In genomic region chr15:72685301-72685924, GRCh38 we compare ENCODE assay signal across 8 cellular contexts. TPM values are rescaled to one million over a fixed set of nuclear protein-coding genes. Genes with fewer than 3 reads are reported as not detected.
DNase-seq lines count a peak whose midpoint lies in the region; ATAC-seq and TF ChIP-seq lines count a peak whose summit lies in the region.

No MANE protein-coding gene starts in this region.

- intact Hi-C loops in A673 (cut with micrococcal nuclease; ENCODE audit: unreplicated experiment), result no loop called here

- no peak for TF ChIP-seq CTCF in A673 (conservative IDR thresholded peaks at IDR 0.05; ENCODE audit: low read depth, low read length)
- no peak for TF ChIP-seq CTCF in brain microvascular endothelial cell (IDR thresholded peaks at IDR 0.05; ENCODE audit: low read depth, low read length, missing control alignments)

- in situ Hi-C loops in brain microvascular endothelial cell (cut with HindIII; ENCODE audit: low pct_ligation_motif_present, low sequenced_read_pairs), result no loop called here

- no peaks in the 10 kb centered on the region for H3K27me3 ChIP-seq in A673 (replicated peaks; ENCODE audit: insufficient read depth, low read depth, low read length, poor library complexity)
- no peaks in the 10 kb centered on the region for H3K27me3 ChIP-seq in brain microvascular endothelial cell (replicated peaks)

- CTCF ChIA-PET in A673 (lab: Charles Lee), result no interaction called here

- H3K27ac ChIP-seq in A673 (ENCODE audit: low read depth, low read length, poor library complexity, severe bottlenecking), result peak overlapping the region; percentile 89
- H3K27ac ChIP-seq in brain microvascular endothelial cell, result peak overlapping the region; percentile 82
- H3K27ac ChIP-seq in mesodermal cell (ENCODE audit: low read depth, low read length, severe bottlenecking), result peak overlapping the region; percentile 95

- DNase-seq in A673 (ENCODE audit: low spot score), result no peak
- no peak for DNase-seq in brain microvascular endothelial cell
- DNase-seq in epidermal melanocyte (ENCODE audit: insufficient read length, low spot score), result no peak
- DNase-seq in NCI-H526 (lab: John Stamatoyannopoulos, UW), result no peak
- no peak for DNase-seq in DMS79 treated with DMSO at 0.1 percent for 48 hours (lab: John Stamatoyannopoulos, UW)
- DNase-seq in KG1 (lab: John Stamatoyannopoulos, UW), result no peak

- POLR2A ChIA-PET in A673 (lab: Charles Lee; ENCODE audit: low non-redundant PET), result no interaction called here

- ATAC-seq in HG03280 (IDR thresholded peaks at IDR 0.05; ENCODE audit: unreplicated experiment), result peak; percentile 3

- no peaks in the 10 kb centered on the region for H3K9me3 ChIP-seq in A673 (ENCODE audit: low read depth, low read length, poor library complexity, severe bottlenecking)
- no peaks in the 10 kb centered on the region for H3K9me3 ChIP-seq in mesodermal cell (ENCODE audit: control insufficient read depth, low read length)

- H3K4me3 ChIP-seq in A673 (ENCODE audit: low read depth, low read length, poor library complexity, severe bottlenecking) (peak overlapping the region; percentile 59), brain microvascular endothelial cell (ENCODE audit: low read depth, low read length) (peak overlapping the region; percentile 89), mesodermal cell (ENCODE audit: extremely low read depth, insufficient read depth, low read length, poor library complexity, severe bottlenecking) (peak overlapping the region; percentile 77)

- WGBS in mesodermal cell (ENCODE audit: insufficient coverage in 2 of 2), 2 experiments, result 41 to 49% methylated on average over 17 of the region's 23 CpGs

- no peaks in the 10 kb centered on the region for H3K4me1 ChIP-seq in A673 (ENCODE audit: insufficient read depth, low read length, poor library complexity, severe bottlenecking)
- H3K4me1 ChIP-seq in mesodermal cell (ENCODE audit: control insufficient read depth, insufficient read depth, low read length, poor library complexity, severe bottlenecking), result no peaks in the 10 kb centered on the region

- H3K36me3 ChIP-seq in A673 (ENCODE audit: insufficient read depth, low read length, poor library complexity, severe bottlenecking) (no peaks in the 10 kb centered on the region), brain microvascular endothelial cell (replicated peaks) (no peaks in the 10 kb centered on the region), mesodermal cell (ENCODE audit: control insufficient read depth, insufficient read depth, low read length) (no peaks in the 10 kb centered on the region)

- TSS peak; percentile 98 for BruUV-seq in A673 (replicated peaks; lab: Mats Ljungman, UMichigan)

RNA-seq across cellular contexts. Expression of gene HIGD2B, which starts 0.6 kb away (rescaled TPM):
- total RNA-seq in A673 (2021), result not detected in 2 replicates
- polyA plus RNA-seq in mesodermal cell (2013, experiment 1 of 2), result not detected
- polyA plus RNA-seq in mesodermal cell (2013, experiment 2 of 2), result not detected

RNA-seq across cellular contexts. Expression of gene BBS4, which starts 0.6 kb away (rescaled TPM):
- 22.9 and 27.8 TPM in 2 replicates for total RNA-seq in A673 (2021)
- polyA plus RNA-seq in mesodermal cell (2013, experiment 1 of 2), result 26.9 TPM
- 30.6 TPM for polyA plus RNA-seq in mesodermal cell (2013, experiment 2 of 2)

RNA-seq across cellular contexts. Expression of gene GOLGA6B, which starts 30.9 kb away (rescaled TPM):
- 0.20 TPM in 1 of 2 replicates, not detected in the other for total RNA-seq in A673 (2021)
- not detected for polyA plus RNA-seq in mesodermal cell (2013, experiment 1 of 2)
- polyA plus RNA-seq in mesodermal cell (2013, experiment 2 of 2), result not detected
